22 cellular contexts compared by ENCODE assay signal in the genomic region with DNA sequence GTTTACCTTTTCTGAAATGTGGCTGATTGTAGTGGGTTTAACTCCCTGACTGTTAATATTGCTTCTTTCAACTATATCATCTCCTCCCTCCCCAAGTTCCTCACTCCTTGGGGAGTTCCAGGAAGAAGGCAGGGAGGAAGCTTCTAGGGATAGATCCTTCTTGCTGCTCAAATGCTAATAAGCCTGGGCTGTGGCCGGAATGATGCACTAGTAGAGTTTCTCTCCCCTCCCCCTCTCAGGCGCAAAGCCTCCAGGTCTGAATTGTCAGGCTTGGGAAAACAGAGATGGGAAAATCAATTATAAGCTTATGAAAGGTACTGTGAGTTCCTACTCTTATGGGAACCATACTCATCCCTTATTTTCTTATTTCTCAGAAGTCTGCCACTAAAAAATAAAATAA.
"Had no signal": no experiment of that assay in that cellular context is flagged by ENCODE, and none has a peak within 500 bp of the region (broad histone marks: within the 10 kb centered on the region; RNA-seq: fewer than 3 reads in every experiment).

No MANE protein-coding gene starts in this region.

- H3K4me3 ChIP-seq: cardiac muscle cell, hepatocyte, sigmoid colon, smooth muscle cell, upper lobe of left lung had no signal

- H3K36me3 Mint-ChIP-seq: activated naive CD8-positive, alpha-beta T cell treated with anti-CD3 and anti-CD28 coated beads, Interleukin-2, amount 10 ng/mL, durations not matched to agents 7 days and 5 days had no signal

- H3K9me3 Mint-ChIP-seq: activated CD4-positive, alpha-beta memory T cell treated with anti-CD3 and anti-CD28 coated beads, Interleukin-2, amount 10 ng/mL, durations not matched to agents 7 days and 5 days; activated naive CD4-positive, alpha-beta T cell treated with anti-CD3 and anti-CD28 coated beads for 36 hours; activated naive CD8-positive, alpha-beta T cell treated with anti-CD3 and anti-CD28 coated beads, Interleukin-2, amount 10 ng/mL, durations not matched to agents 7 days and 5 days; activated T-cell treated with anti-CD3 and anti-CD28 coated beads, Interleukin-2, amount 50 U/mL, for 72 hours; dendritic cell treated with granulocyte-macrophage colony-stimulating factor and Interleukin-4, amounts not matched to agents 40 ng/mL and 50 ng/mL, for 4 days had no signal

- H3K27ac ChIP-seq: cardiac muscle cell, hepatocyte, sigmoid colon, upper lobe of left lung had no signal

- DNase-seq: activated CD4-positive, alpha-beta memory T cell treated with anti-CD3 and anti-CD28 coated beads, Interleukin-2, amount 10 ng/mL, durations not matched to agents 7 days and 5 days; activated effector memory CD4-positive, alpha-beta T cell treated with Interleukin-2 at 50 U/mL for 16 hours; activated naive CD4-positive, alpha-beta T cell treated with anti-CD3 and anti-CD28 coated beads for 36 hours; activated naive CD8-positive, alpha-beta T cell treated with anti-CD3 and anti-CD28 coated beads, Interleukin-2, amount 10 ng/mL, durations not matched to agents 7 days and 5 days; activated T-cell treated with anti-CD3 and anti-CD28 coated beads, Interleukin-2, amount 50 U/mL, for 72 hours; amniotic stem cell; effector memory CD4-positive, alpha-beta T cell; foreskin melanocyte; left colon; mesenchymal stem cell; naive B cell; occipital lobe; retina; sigmoid colon; stimulated activated CD4-positive, alpha-beta T cell treated with anti-CD3 and anti-CD28 coated beads, Interleukin-2, amount 100 ng/mL, for 48 hours; stimulated activated naive CD4-positive, alpha-beta T cell; upper lobe of left lung had no signal

- H3K27me3 ChIP-seq: cardiac muscle cell, hepatocyte, sigmoid colon, upper lobe of left lung had no signal

- H3K4me3 Mint-ChIP-seq: activated CD4-positive, alpha-beta memory T cell treated with anti-CD3 and anti-CD28 coated beads, Interleukin-2, amount 10 ng/mL, durations not matched to agents 7 days and 5 days; activated naive CD4-positive, alpha-beta T cell treated with anti-CD3 and anti-CD28 coated beads for 36 hours; activated naive CD8-positive, alpha-beta T cell treated with anti-CD3 and anti-CD28 coated beads, Interleukin-2, amount 10 ng/mL, durations not matched to agents 7 days and 5 days; activated T-cell treated with anti-CD3 and anti-CD28 coated beads, Interleukin-2, amount 50 U/mL, for 72 hours; dendritic cell treated with granulocyte-macrophage colony-stimulating factor and Interleukin-4, amounts not matched to agents 40 ng/mL and 50 ng/mL, for 4 days; naive B cell had no signal

- H3K4me1 Mint-ChIP-seq: activated CD4-positive, alpha-beta memory T cell treated with anti-CD3 and anti-CD28 coated beads, Interleukin-2, amount 10 ng/mL, durations not matched to agents 7 days and 5 days; activated naive CD8-positive, alpha-beta T cell treated with anti-CD3 and anti-CD28 coated beads, Interleukin-2, amount 10 ng/mL, durations not matched to agents 7 days and 5 days; naive B cell had no signal

- H3K27ac Mint-ChIP-seq: activated CD4-positive, alpha-beta memory T cell treated with anti-CD3 and anti-CD28 coated beads, Interleukin-2, amount 10 ng/mL, durations not matched to agents 7 days and 5 days; activated naive CD4-positive, alpha-beta T cell treated with anti-CD3 and anti-CD28 coated beads for 36 hours; activated naive CD8-positive, alpha-beta T cell treated with anti-CD3 and anti-CD28 coated beads, Interleukin-2, amount 10 ng/mL, durations not matched to agents 7 days and 5 days; activated T-cell treated with anti-CD3 and anti-CD28 coated beads, Interleukin-2, amount 50 U/mL, for 72 hours; dendritic cell treated with granulocyte-macrophage colony-stimulating factor and Interleukin-4, amounts not matched to agents 40 ng/mL and 50 ng/mL, for 4 days; naive B cell; progenitor cell of endocrine pancreas had no signal
